1 cellular context compared by ENCODE assay signal in the genomic region with DNA sequence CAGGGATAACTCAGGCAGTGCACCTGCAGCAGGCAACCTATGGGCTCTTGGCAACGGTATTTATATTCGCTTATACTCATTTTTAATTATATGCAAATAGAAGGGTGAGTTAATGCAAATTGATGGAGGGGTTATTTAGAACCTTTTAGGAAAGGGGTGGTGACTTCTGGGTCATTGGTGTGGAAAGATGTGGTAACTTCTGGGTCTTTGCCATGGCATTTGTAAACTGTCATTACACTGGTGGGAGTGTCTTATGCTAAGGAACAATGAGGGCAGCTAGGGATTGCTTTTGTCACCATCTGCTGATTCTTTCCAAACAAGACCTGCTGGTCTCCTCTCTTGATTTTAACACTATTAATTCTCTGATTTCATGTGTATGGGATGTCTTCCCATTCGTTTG.
A peak's percentile ranks its signal among the peaks of the same experiment; 100 is the strongest.
TF ChIP-seq lines count a peak whose summit lies in the region.

No MANE protein-coding gene starts in this region.

TF ChIP-seq in GM12878, 131 proteins besides CTCF, POLR2A, EP300 and RAD21:
- TF ChIP-seq, protein P1, sequence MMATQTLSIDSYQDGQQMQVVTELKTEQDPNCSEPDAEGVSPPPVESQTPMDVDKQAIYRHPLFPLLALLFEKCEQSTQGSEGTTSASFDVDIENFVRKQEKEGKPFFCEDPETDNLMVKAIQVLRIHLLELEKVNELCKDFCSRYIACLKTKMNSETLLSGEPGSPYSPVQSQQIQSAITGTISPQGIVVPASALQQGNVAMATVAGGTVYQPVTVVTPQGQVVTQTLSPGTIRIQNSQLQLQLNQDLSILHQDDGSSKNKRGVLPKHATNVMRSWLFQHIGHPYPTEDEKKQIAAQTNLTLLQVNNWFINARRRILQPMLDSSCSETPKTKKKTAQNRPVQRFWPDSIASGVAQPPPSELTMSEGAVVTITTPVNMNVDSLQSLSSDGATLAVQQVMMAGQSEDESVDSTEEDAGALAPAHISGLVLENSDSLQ (IDR thresholded peaks at IDR 0.05): peak; percentile 30; the same call in 1 of the 2 replicates
- TF ChIP-seq JUNB (IDR thresholded peaks at IDR 0.05): no peak
